Comparison of ENCODE assay signal across 8 cellular contexts in the genomic region with DNA sequence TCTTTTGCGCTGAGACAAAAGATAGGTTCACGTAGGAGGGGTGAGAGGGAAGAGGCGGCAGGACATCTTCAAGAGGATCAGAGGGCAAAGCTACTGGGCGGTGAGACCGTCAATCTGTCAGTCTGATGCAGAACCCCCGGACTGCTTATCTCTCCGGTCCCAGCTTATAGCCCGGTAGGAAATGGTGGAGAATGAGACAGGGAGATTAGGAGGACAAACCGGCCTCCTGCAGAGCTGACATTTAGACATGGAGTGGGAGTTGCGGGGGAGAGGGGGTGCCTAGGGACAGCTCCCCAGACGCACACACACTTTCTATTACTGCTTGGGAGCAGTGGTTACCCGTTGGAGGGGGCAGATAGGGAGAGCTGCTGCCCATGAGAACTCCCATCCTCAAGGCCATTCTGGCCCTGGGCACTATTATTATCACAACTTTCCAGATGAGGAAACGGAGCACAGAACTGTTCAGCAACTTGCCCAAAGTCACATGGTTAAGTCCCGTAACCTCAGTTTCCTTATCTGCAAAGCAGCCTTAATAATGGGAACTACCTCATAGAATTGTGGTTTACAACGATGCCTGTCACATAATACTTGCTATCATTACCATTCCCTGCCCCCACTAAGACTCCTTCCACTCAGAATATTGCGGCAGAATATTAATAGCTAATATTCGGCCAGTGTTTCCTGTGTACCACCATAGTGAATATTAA. TPM values are rescaled to one million over a fixed set of nuclear protein-coding genes. Genes with fewer than 3 reads are reported as not detected.
DNase-seq lines count a peak whose midpoint lies in the region; ATAC-seq, FAIRE-seq and TF ChIP-seq lines count a peak whose summit lies in the region.

No MANE protein-coding gene starts in this region.

- no peaks in the 10 kb centered on the region for H3K9me3 Mint-ChIP-seq in memory B cell

- H3K36me3 ChIP-seq in right atrium auricular region = no peaks in the 10 kb centered on the region
- H3K36me3 ChIP-seq in GM12878 (ENCODE audit: control insufficient read depth in 2 of 2, insufficient read depth in 2 of 2, low read length in 1 of 2) = peaks cover 0 to 3% of the 10 kb centered on the region in 2 experiments; a peak in 1 of 4 replicates
- H3K36me3 ChIP-seq in urinary bladder (ENCODE audit: insufficient read depth) = no peaks in the 10 kb centered on the region

- H3K4me2 ChIP-seq in GM12878 (ENCODE audit: control insufficient read depth, insufficient read depth) = peak overlapping the region; percentile 90

- H3K4me1 ChIP-seq in right atrium auricular region = peaks cover 0 to 5% of the 10 kb centered on the region in 2 donors
- H3K4me1 ChIP-seq in GM12878 (ENCODE audit: control insufficient read depth, insufficient read depth, low read length) = no peaks in the 10 kb centered on the region
- H3K4me1 ChIP-seq in urinary bladder (ENCODE audit: insufficient read depth) = no peaks in the 10 kb centered on the region

- ATAC-seq in left ventricle myocardium superior (no peak), GM12878 (no peak), memory B cell (ENCODE audit: low read depth) (no peak), GM18520 (IDR thresholded peaks at IDR 0.05; ENCODE audit: unreplicated experiment) (no peak)

- DNase-seq in right atrium auricular region (ENCODE audit: low spot score) (no peak), left ventricle myocardium superior (no peak), GM12878 (ENCODE audit: low read depth, low spot score) (no peak), memory B cell (ENCODE audit: low spot score in 2 of 2) (no peak), ACHN (no peak), NK-92 (lab: John Stamatoyannopoulos, UW; ENCODE audit: unreplicated experiment) (no peak)

- CTCF ChIA-PET in GM12878 (lab: Yijun Ruan, JAX) = interaction anchor here (1.0 to 1.4 kb wide), 3 partner anchors 63 to 150 kb away, joined by 3 to 4 read pairs (median 3); no protein-coding TSS in a partner anchor

- TF ChIP-seq EP300 in GM12878 (IDR thresholded peaks at IDR 0.05; ENCODE audit: borderline replicate concordance in 1 of 2, control insufficient read depth in 1 of 2, low read depth in 2 of 2, low read length in 2 of 2) = no peak

- no peaks in the 10 kb centered on the region for H3K9me3 ChIP-seq in right atrium auricular region
- H3K9me3 ChIP-seq in GM12878 (replicated peaks; ENCODE audit: control insufficient read depth, insufficient read depth, low read length) = no peaks in the 10 kb centered on the region

- in situ Hi-C loops in GM12878 (cut with MboI) = loop anchor here (10.0 kb wide), 1 partner anchor 384 kb away; a partner anchor contains a TSS
- in situ Hi-C loops in ACHN (cut with HindIII; ENCODE audit: low pct_ligation_motif_present, low pct_unique_long_range_greater_than_20kb, low sequenced_read_pairs) = no loop called here

- H2AFZ ChIP-seq in GM12878 (ENCODE audit: control insufficient read depth, low read depth, low read length) = peak overlapping the region; percentile 98

- intact Hi-C loops in left ventricle myocardium superior (cut with micrococcal nuclease) (no loop called here), GM12878 (cut with micrococcal nuclease; ENCODE audit: unreplicated experiment) (loop anchor here (5.0 kb wide), 4 partner anchors 103 to 242 kb away; a partner anchor contains a TSS)

- H3K27ac Mint-ChIP-seq in memory B cell = peak overlapping the region; percentile 97

- H3K9ac ChIP-seq in GM12878 (ENCODE audit: control insufficient read depth, insufficient read depth, low read length) = peak overlapping the region; percentile 78

- no peaks in the 10 kb centered on the region; the same call in none of the 2 replicates for H3K79me2 ChIP-seq in GM12878 (ENCODE audit: control insufficient read depth, insufficient read depth, low read length)

- no peaks in the 10 kb centered on the region for H3K27me3 Mint-ChIP-seq in memory B cell

- RAD21 ChIA-PET in GM12878 (lab: Charles Lee; ENCODE audit: unreplicated experiment) = interaction anchor here (0.8 to 1.7 kb wide), 4 partner anchors 97 to 169 kb away, joined by 3 to 7 read pairs (median 6); a partner anchor contains a TSS

- no peak for TF ChIP-seq POLR2A in GM12878 (IDR thresholded peaks at IDR 0.05; ENCODE audit: low read depth, low read length)

- H3K27ac ChIP-seq in right atrium auricular region (peak overlapping the region; percentile 88 to 94), GM12878 (ENCODE audit: control insufficient read depth, insufficient read depth) (peak overlapping the region; percentile 94), urinary bladder (ENCODE audit: low read depth) (no peak overlapping the region)

- no peaks in the 10 kb centered on the region for H4K20me1 ChIP-seq in GM12878 (ENCODE audit: control insufficient read depth, insufficient read depth)

- WGBS in GM12878 (ENCODE audit: insufficient coverage, insufficient replicate concordance, low lambda C conversion rate, missing lambda C conversion rate) = 29% methylated on average over 17 of the region's 17 CpGs
- 21% methylated on average over 17 of the region's 17 CpGs for WGBS in urinary bladder

- SMC1A ChIA-PET in GM12878 (lab: Charles Lee; ENCODE audit: uncharacterized antibody, unreplicated experiment) = interaction anchor here (1.0 to 1.2 kb wide), 4 partner anchors 11 to 137 kb away, joined by 3 to 4 read pairs (median 3); a partner anchor contains a TSS

- POLR2A ChIA-PET in GM12878 (lab: Charles Lee) = interaction anchor here (0.9 to 1.9 kb wide), 7 partner anchors 63 to 201 kb away, joined by 3 to 10 read pairs (median 5); a partner anchor contains a TSS

- peak overlapping the region; percentile 59 to 72 for H3K4me3 ChIP-seq in right atrium auricular region
- peak overlapping the region; percentile 69 for H3K4me3 ChIP-seq in GM12878
- peak overlapping the region; percentile 47 for H3K4me3 ChIP-seq in urinary bladder (ENCODE audit: low read depth, low read length)

- no peaks in the 10 kb centered on the region for H3K27me3 ChIP-seq in right atrium auricular region
- no peaks in the 10 kb centered on the region for H3K27me3 ChIP-seq in GM12878 (replicated peaks in 1 of 2; ENCODE audit: control insufficient read depth in 2 of 2, insufficient read depth in 2 of 2, low read length in 1 of 2)

- BruUV-seq in GM12878 (replicated peaks; lab: Mats Ljungman, UMichigan) = TSS peak; percentile 98

- H3K4me3 Mint-ChIP-seq in memory B cell = peak overlapping the region; percentile 96

- FAIRE-seq in GM12878 (lab: Jason Lieb, UNC) = no peak

- peaks cover 12% of the 10 kb centered on the region for H3K36me3 Mint-ChIP-seq in memory B cell

- H3K4me1 Mint-ChIP-seq in memory B cell = peaks cover 10% of the 10 kb centered on the region

- TF ChIP-seq RAD21 in GM12878 (IDR thresholded peaks at IDR 0.05; ENCODE audit: insufficient read depth, low read depth, low read length) = no peak

- no peak for TF ChIP-seq CTCF in right atrium auricular region (IDR thresholded peaks at IDR 0.05)
- TF ChIP-seq CTCF in GM12878 (IDR thresholded peaks at IDR 0.05 in 2 of 3, conservative IDR thresholded peaks at IDR 0.05 in 1 of 3; ENCODE audit: control insufficient read depth in 2 of 3, extremely low read depth in 1 of 3, insufficient read depth in 1 of 3, low read depth in 3 of 3, low read length in 3 of 3) = no peak

RNA-seq across cellular contexts. Expression of a gene that starts 1.1 kb away (rescaled TPM):
- 10 to 100 TPM; 27.1 to 30.4 TPM for total RNA-seq in right atrium auricular region
- 44.4 TPM for total RNA-seq in left ventricle myocardium superior
- 81.6 and 86.0 TPM in 2 replicates for total RNA-seq in GM12878 (2013; cell fraction: nucleolus; rRNA removed)
- total RNA-seq in GM12878 (2014; rRNA removed) = 32.9 and 34.7 TPM in 2 replicates
- 24.0 and 25.8 TPM in 2 replicates for total RNA-seq in GM12878 (2014; rRNA removed; fragmentation: Illumina TruSeq; extraction: Trizol)
- 40.4 and 47.0 TPM in 2 replicates for total RNA-seq in GM12878 (2021)
- 21.8 TPM for polyA plus RNA-seq in GM12878 (2011; ENCODE audit: low read depth)
- 21.7 and 26.7 TPM in 2 replicates for polyA plus RNA-seq in GM12878 (2011; rRNA removed)
- 18.2 and 19.7 TPM in 2 replicates for polyA plus RNA-seq in GM12878 (2011; cell fraction: cytosol; rRNA removed)
- 110 and 119 TPM in 2 replicates for polyA plus RNA-seq in GM12878 (2011; cell fraction: nucleus; rRNA removed)
- 34.4 and 42.1 TPM in 2 replicates for polyA plus RNA-seq in GM12878 (2012)
- polyA plus RNA-seq in GM12878 (2014; fragmentation: Illumina TruSeq; extraction: Trizol) = 38.6 and 39.0 TPM in 2 replicates
- polyA plus RNA-seq in GM12878 (2014; fragmentation: Nextera tagmentation; extraction: Ambion mirVana) = 10 to 100 TPM in 1 of 2 experiments, 1 to 10 TPM in 1; 8.3 to 17.5 TPM
- polyA plus RNA-seq in GM12878 (2014; rRNA removed) = 28.5 and 35.3 TPM in 2 replicates
- polyA plus RNA-seq in GM12878 (2016; fragmentation: Nextera tagmentation; extraction: Ambion mirVana) = 10 to 100 TPM; 36.1 to 39.0 TPM
- 24.3 and 24.7 TPM in 2 replicates for polyA minus RNA-seq in GM12878 (2011; rRNA and poly(A)+ RNA removed)
- 6.3 and 8.9 TPM in 2 replicates for polyA minus RNA-seq in GM12878 (2011; cell fraction: cytosol; rRNA and poly(A)+ RNA removed)
- polyA minus RNA-seq in GM12878 (2011; cell fraction: nucleus; rRNA and poly(A)+ RNA removed) = 24.1 and 34.5 TPM in 2 replicates
- total RNA-seq in urinary bladder = 63.8 TPM
- polyA plus RNA-seq in urinary bladder = 42.0 TPM

RNA-seq across cellular contexts. Expression of a gene that starts 14.3 kb away (rescaled TPM):
- total RNA-seq in right atrium auricular region (under 1 TPM in 1 of 2 donors, not detected in 1; 0.20 TPM), left ventricle myocardium superior (not detected), GM12878 (2014; rRNA removed) (not detected in 2 replicates), GM12878 (2014; rRNA removed; fragmentation: Illumina TruSeq; extraction: Trizol) (not detected in 2 replicates), GM12878 (2021) (0.13 and 0.36 TPM in 2 replicates), urinary bladder (not detected)
- total RNA-seq in GM12878 (2013; cell fraction: nucleolus; rRNA removed) = not detected in 2 replicates
- not detected for polyA plus RNA-seq in GM12878 (2011; ENCODE audit: low read depth)
- polyA plus RNA-seq in GM12878 (2011; rRNA removed) (not detected in 2 replicates), GM12878 (2014; fragmentation: Illumina TruSeq; extraction: Trizol) (not detected in 2 replicates), GM12878 (2014; fragmentation: Nextera tagmentation; extraction: Ambion mirVana) (not detected), GM12878 (2014; rRNA removed) (0.24 TPM in 1 of 2 replicates, not detected in the other), GM12878 (2016; fragmentation: Nextera tagmentation; extraction: Ambion mirVana) (not detected), urinary bladder (0.34 TPM)
- polyA plus RNA-seq in GM12878 (2011; cell fraction: cytosol; rRNA removed) = not detected in 2 replicates
- polyA plus RNA-seq in GM12878 (2011; cell fraction: nucleus; rRNA removed) = not detected in 2 replicates
- polyA plus RNA-seq in GM12878 (2012) = not detected in 2 replicates
- not detected in 2 replicates for polyA minus RNA-seq in GM12878 (2011; rRNA and poly(A)+ RNA removed)
- not detected in 2 replicates for polyA minus RNA-seq in GM12878 (2011; cell fraction: cytosol; rRNA and poly(A)+ RNA removed)
- polyA minus RNA-seq in GM12878 (2011; cell fraction: nucleus; rRNA and poly(A)+ RNA removed) = not detected in 2 replicates

RNA-seq across cellular contexts. Expression of a gene that starts 25.6 kb away (rescaled TPM):
- total RNA-seq in right atrium auricular region (not detected), left ventricle myocardium superior (not detected), GM12878 (2014; rRNA removed) (not detected in 2 replicates), GM12878 (2014; rRNA removed; fragmentation: Illumina TruSeq; extraction: Trizol) (not detected in 2 replicates), GM12878 (2021) (not detected in 2 replicates), urinary bladder (not detected)
- not detected in 2 replicates for total RNA-seq in GM12878 (2013; cell fraction: nucleolus; rRNA removed)
- not detected for polyA plus RNA-seq in GM12878 (2011; ENCODE audit: low read depth)
- polyA plus RNA-seq in GM12878 (2011; rRNA removed) (not detected in 2 replicates), GM12878 (2014; fragmentation: Illumina TruSeq; extraction: Trizol) (not detected in 2 replicates), GM12878 (2014; fragmentation: Nextera tagmentation; extraction: Ambion mirVana) (not detected), GM12878 (2014; rRNA removed) (not detected in 2 replicates), GM12878 (2016; fragmentation: Nextera tagmentation; extraction: Ambion mirVana) (not detected), urinary bladder (0.10 TPM)
- not detected in 2 replicates for polyA plus RNA-seq in GM12878 (2011; cell fraction: cytosol; rRNA removed)
- not detected in 2 replicates for polyA plus RNA-seq in GM12878 (2011; cell fraction: nucleus; rRNA removed)
- polyA plus RNA-seq in GM12878 (2012) = 0.12 TPM in 1 of 2 replicates, not detected in the other
- polyA minus RNA-seq in GM12878 (2011; rRNA and poly(A)+ RNA removed) = not detected in 2 replicates
- polyA minus RNA-seq in GM12878 (2011; cell fraction: cytosol; rRNA and poly(A)+ RNA removed) = not detected in 2 replicates
- polyA minus RNA-seq in GM12878 (2011; cell fraction: nucleus; rRNA and poly(A)+ RNA removed) = not detected in 2 replicates

RNA-seq across cellular contexts. Expression of a gene that starts 34.7 kb away (rescaled TPM):
- total RNA-seq in right atrium auricular region (10 to 100 TPM in 1 of 2 donors, 1 to 10 TPM in 1; 4.3 to 12.5 TPM), left ventricle myocardium superior (0.32 TPM), GM12878 (2014; rRNA removed) (not detected in 2 replicates), GM12878 (2014; rRNA removed; fragmentation: Illumina TruSeq; extraction: Trizol) (not detected in 2 replicates), GM12878 (2021) (not detected in 2 replicates), urinary bladder (1.1 TPM)
- total RNA-seq in GM12878 (2013; cell fraction: nucleolus; rRNA removed) = not detected in 2 replicates
- not detected for polyA plus RNA-seq in GM12878 (2011; ENCODE audit: low read depth)
- polyA plus RNA-seq in GM12878 (2011; rRNA removed) (not detected in 2 replicates), GM12878 (2014; fragmentation: Illumina TruSeq; extraction: Trizol) (not detected in 2 replicates), GM12878 (2014; fragmentation: Nextera tagmentation; extraction: Ambion mirVana) (not detected), GM12878 (2014; rRNA removed) (not detected in 2 replicates), GM12878 (2016; fragmentation: Nextera tagmentation; extraction: Ambion mirVana) (under 1 TPM in 1 of 2 experiments, not detected in 1; 0.19 TPM), urinary bladder (6.9 TPM)
- polyA plus RNA-seq in GM12878 (2011; cell fraction: cytosol; rRNA removed) = not detected in 2 replicates
- polyA plus RNA-seq in GM12878 (2011; cell fraction: nucleus; rRNA removed) = not detected in 2 replicates
- polyA plus RNA-seq in GM12878 (2012) = not detected in 2 replicates
- polyA minus RNA-seq in GM12878 (2011; rRNA and poly(A)+ RNA removed) = not detected in 2 replicates
- not detected in 2 replicates for polyA minus RNA-seq in GM12878 (2011; cell fraction: cytosol; rRNA and poly(A)+ RNA removed)
- polyA minus RNA-seq in GM12878 (2011; cell fraction: nucleus; rRNA and poly(A)+ RNA removed) = not detected in 2 replicates

RNA-seq across cellular contexts. Expression of a gene that starts 39.2 kb away (rescaled TPM):
- total RNA-seq in right atrium auricular region (not detected), left ventricle myocardium superior (not detected), GM12878 (2014; rRNA removed) (not detected in 2 replicates), GM12878 (2014; rRNA removed; fragmentation: Illumina TruSeq; extraction: Trizol) (not detected in 2 replicates), GM12878 (2021) (not detected in 2 replicates), urinary bladder (not detected)
- total RNA-seq in GM12878 (2013; cell fraction: nucleolus; rRNA removed) = not detected in 2 replicates
- polyA plus RNA-seq in GM12878 (2011; ENCODE audit: low read depth) = not detected
- polyA plus RNA-seq in GM12878 (2011; rRNA removed) (not detected in 2 replicates), GM12878 (2014; fragmentation: Illumina TruSeq; extraction: Trizol) (not detected in 2 replicates), GM12878 (2014; fragmentation: Nextera tagmentation; extraction: Ambion mirVana) (not detected), GM12878 (2014; rRNA removed) (not detected in 2 replicates), GM12878 (2016; fragmentation: Nextera tagmentation; extraction: Ambion mirVana) (not detected), urinary bladder (not detected)
- polyA plus RNA-seq in GM12878 (2011; cell fraction: cytosol; rRNA removed) = not detected in 2 replicates
- not detected in 2 replicates for polyA plus RNA-seq in GM12878 (2011; cell fraction: nucleus; rRNA removed)
- not detected in 2 replicates for polyA plus RNA-seq in GM12878 (2012)
- polyA minus RNA-seq in GM12878 (2011; rRNA and poly(A)+ RNA removed) = not detected in 2 replicates
- polyA minus RNA-seq in GM12878 (2011; cell fraction: cytosol; rRNA and poly(A)+ RNA removed) = not detected in 2 replicates
- polyA minus RNA-seq in GM12878 (2011; cell fraction: nucleus; rRNA and poly(A)+ RNA removed) = not detected in 2 replicates
